In genomic region chr2:20946494-20946893, GRCh38 we compare ENCODE assay signal across 29 cellular contexts.
"Had no signal": no experiment of that assay in that cellular context is flagged by ENCODE, and none has a peak within 500 bp of the region (broad histone marks: within the 10 kb centered on the region; RNA-seq: fewer than 3 reads in every experiment).

No MANE protein-coding gene starts in this region.

- H3K27me3 ChIP-seq: colonic mucosa, gastroesophageal sphincter, hepatocyte had no signal

- H3K36me3 ChIP-seq: colonic mucosa, esophagus muscularis mucosa, esophagus squamous epithelium, gastrocnemius medialis, gastroesophageal sphincter, heart left ventricle, heart right ventricle had no signal

- H3K79me2 ChIP-seq: hepatocyte had no signal

- ATAC-seq: effector memory CD8-positive, alpha-beta T cell; esophagus mucosa; foreskin keratinocyte; gastrocnemius medialis; gastroesophageal sphincter; heart left ventricle; heart right ventricle had no signal

- H3K4me1 Mint-ChIP-seq: endodermal cell had no signal

- H3K27ac ChIP-seq: colonic mucosa, coronary artery, dorsolateral prefrontal cortex, epithelial cell of prostate, esophagus muscularis mucosa, esophagus squamous epithelium, foreskin keratinocyte, gastrocnemius medialis, gastroesophageal sphincter, heart left ventricle, heart right ventricle, hepatocyte had no signal

- DNase-seq: colonic mucosa; cortex of kidney; dermis blood vessel endothelial cell; dorsolateral prefrontal cortex; effector CD4-positive, alpha-beta T cell; effector CD8-positive, alpha-beta T cell; effector memory CD4-positive, alpha-beta T cell; effector memory CD8-positive, alpha-beta T cell; endodermal cell; erythroblast; esophagus squamous epithelium; foreskin fibroblast; foreskin keratinocyte; foreskin melanocyte; gastrocnemius medialis; head of caudate nucleus; heart left ventricle; heart right ventricle had no signal

- H3K4me1 ChIP-seq: colonic mucosa, esophagus muscularis mucosa, esophagus squamous epithelium, foreskin keratinocyte, gastrocnemius medialis, gastroesophageal sphincter, heart right ventricle had no signal

- H3K4me3 ChIP-seq: colonic mucosa, coronary artery, dorsolateral prefrontal cortex, esophagus muscularis mucosa, esophagus squamous epithelium, gastrocnemius medialis, gastroesophageal sphincter, heart left ventricle, heart right ventricle, hepatocyte had no signal

- H3K4me2 ChIP-seq: hepatocyte had no signal

- H2AFZ ChIP-seq: hepatocyte had no signal

- H3K9me3 ChIP-seq: colonic mucosa, esophagus muscularis mucosa, esophagus squamous epithelium, gastrocnemius medialis, gastroesophageal sphincter, heart left ventricle, heart right ventricle had no signal

- H3K9me3 Mint-ChIP-seq: dendritic cell treated with granulocyte-macrophage colony-stimulating factor and Interleukin-4, amounts not matched to agents 40 ng/mL and 50 ng/mL, for 4 days; effector memory CD8-positive, alpha-beta T cell; endodermal cell had no signal

- H3K4me3 Mint-ChIP-seq: dendritic cell treated with granulocyte-macrophage colony-stimulating factor and Interleukin-4, amounts not matched to agents 40 ng/mL and 50 ng/mL, for 4 days; effector memory CD8-positive, alpha-beta T cell; endodermal cell had no signal

- H3K27ac Mint-ChIP-seq: dendritic cell treated with granulocyte-macrophage colony-stimulating factor and Interleukin-4, amounts not matched to agents 40 ng/mL and 50 ng/mL, for 4 days; effector memory CD8-positive, alpha-beta T cell; endodermal cell had no signal

- FAIRE-seq: colon, endometrium, endothelial cell of umbilical vein, frontal cortex had no signal
